ENCODE assay signal across 9 cellular contexts in genomic region chrX:10112510-10112909, GRCh38. TPM values are rescaled to one million over a fixed set of nuclear protein-coding genes. Genes with fewer than 3 reads are reported as not detected.
DNase-seq lines count a peak whose midpoint lies in the region; ATAC-seq lines count a peak whose summit lies in the region.
"Had no signal": no experiment of that assay in that cellular context is flagged by ENCODE, and none has a peak within 500 bp of the region (broad histone marks: within the 10 kb centered on the region; RNA-seq: fewer than 3 reads in every experiment).

No MANE protein-coding gene starts in this region.

- H3K4me1 Mint-ChIP-seq in activated naive CD4-positive, alpha-beta T cell treated with anti-CD3 and anti-CD28 coated beads, Interleukin-2, amount 10 ng/mL, durations not matched to agents 7 days and 5 days, result peaks cover 52% of the 10 kb centered on the region
- H3K4me1 Mint-ChIP-seq in T-helper 1 cell treated with Interleukin-12 subunit alpha and Interleukin-12 subunit beta and Interleukin-4 antibody, amounts not matched to agents 30 μg/mL and 1 μg/mL, for 36 hours (ENCODE audit: low read depth), result peaks cover 30% of the 10 kb centered on the region
- peaks cover 52% of the 10 kb centered on the region for H3K4me1 Mint-ChIP-seq in stimulated activated memory B cell treated with anti-CD40 and anti-IgM and Interleukin-4, amounts not matched to agents 10 μg/mL and 1 μg/mL and 100 μg/mL, for 72 hours

- no peak for ATAC-seq in activated naive CD4-positive, alpha-beta T cell treated with anti-CD3 and anti-CD28 coated beads, Interleukin-2, amount 50 U/mL, for 72 hours
- ATAC-seq in HG02678 (IDR thresholded peaks at IDR 0.05; ENCODE audit: unreplicated experiment) (peak; percentile 45), GM21825 (IDR thresholded peaks at IDR 0.05; ENCODE audit: unreplicated experiment) (no peak)
- ATAC-seq in stimulated activated memory B cell treated with anti-CD40 and anti-IgM and Interleukin-4, amounts not matched to agents 10 μg/mL and 1 μg/mL and 100 μg/mL, for 72 hours, result peak; percentile 32

- H3K36me3 Mint-ChIP-seq in activated naive CD4-positive, alpha-beta T cell treated with anti-CD3 and anti-CD28 coated beads, Interleukin-2, amount 10 ng/mL, durations not matched to agents 7 days and 5 days, result peaks cover 41% of the 10 kb centered on the region
- peaks cover 7 to 12% of the 10 kb centered on the region in 2 donors for H3K36me3 Mint-ChIP-seq in activated naive CD4-positive, alpha-beta T cell treated with anti-CD3 and anti-CD28 coated beads, Interleukin-2, amount 50 U/mL, for 72 hours
- H3K36me3 Mint-ChIP-seq in T-helper 1 cell treated with Interleukin-12 subunit alpha and Interleukin-12 subunit beta and Interleukin-4 antibody, amounts not matched to agents 30 μg/mL and 1 μg/mL, for 36 hours (ENCODE audit: low read depth), result peaks cover 28% of the 10 kb centered on the region
- peaks cover 26% of the 10 kb centered on the region for H3K36me3 Mint-ChIP-seq in stimulated activated memory B cell treated with anti-CD40 and anti-IgM and Interleukin-4, amounts not matched to agents 10 μg/mL and 1 μg/mL and 100 μg/mL, for 72 hours

- H3K27me3 Mint-ChIP-seq in activated naive CD4-positive, alpha-beta T cell treated with anti-CD3 and anti-CD28 coated beads, Interleukin-2, amount 10 ng/mL, durations not matched to agents 7 days and 5 days, result no peaks in the 10 kb centered on the region
- H3K27me3 Mint-ChIP-seq in T-helper 1 cell treated with Interleukin-12 subunit alpha and Interleukin-12 subunit beta and Interleukin-4 antibody, amounts not matched to agents 30 μg/mL and 1 μg/mL, for 36 hours (ENCODE audit: low read depth), result no peaks in the 10 kb centered on the region
- no peaks in the 10 kb centered on the region for H3K27me3 Mint-ChIP-seq in stimulated activated memory B cell treated with anti-CD40 and anti-IgM and Interleukin-4, amounts not matched to agents 10 μg/mL and 1 μg/mL and 100 μg/mL, for 72 hours

- CTCF ChIA-PET in activated naive CD4-positive, alpha-beta T cell treated with anti-CD3 and anti-CD28 coated beads, Interleukin-2, amount 10 ng/mL, durations not matched to agents 7 days and 5 days (lab: Charles Lee), result interaction anchor here (0.7 to 2.8 kb wide), 4 partner anchors 29 to 117 kb away, joined by 3 to 12 read pairs (median 7); no protein-coding TSS in a partner anchor

- H3K4me3 Mint-ChIP-seq in activated naive CD4-positive, alpha-beta T cell treated with anti-CD3 and anti-CD28 coated beads, Interleukin-2, amount 10 ng/mL, durations not matched to agents 7 days and 5 days, result no peak overlapping the region
- H3K4me3 Mint-ChIP-seq in T-helper 1 cell treated with Interleukin-12 subunit alpha and Interleukin-12 subunit beta and Interleukin-4 antibody, amounts not matched to agents 30 μg/mL and 1 μg/mL, for 36 hours, result peak overlapping the region; percentile 52
- peak overlapping the region; percentile 65 for H3K4me3 Mint-ChIP-seq in stimulated activated memory B cell treated with anti-CD40 and anti-IgM and Interleukin-4, amounts not matched to agents 10 μg/mL and 1 μg/mL and 100 μg/mL, for 72 hours

- H3K27ac Mint-ChIP-seq in activated naive CD4-positive, alpha-beta T cell treated with anti-CD3 and anti-CD28 coated beads, Interleukin-2, amount 10 ng/mL, durations not matched to agents 7 days and 5 days, result peak overlapping the region; percentile 46
- no peak overlapping the region for H3K27ac Mint-ChIP-seq in activated naive CD4-positive, alpha-beta T cell treated with anti-CD3 and anti-CD28 coated beads, Interleukin-2, amount 50 U/mL, for 72 hours
- peak overlapping the region; percentile 67 for H3K27ac Mint-ChIP-seq in T-helper 1 cell treated with Interleukin-12 subunit alpha and Interleukin-12 subunit beta and Interleukin-4 antibody, amounts not matched to agents 30 μg/mL and 1 μg/mL, for 36 hours
- peak overlapping the region; percentile 93 for H3K27ac Mint-ChIP-seq in stimulated activated memory B cell treated with anti-CD40 and anti-IgM and Interleukin-4, amounts not matched to agents 10 μg/mL and 1 μg/mL and 100 μg/mL, for 72 hours

- no peak for DNase-seq in activated naive CD4-positive, alpha-beta T cell treated with anti-CD3 and anti-CD28 coated beads, Interleukin-2, amount 10 ng/mL, durations not matched to agents 7 days and 5 days
- DNase-seq in activated naive CD4-positive, alpha-beta T cell treated with anti-CD3 and anti-CD28 coated beads, Interleukin-2, amount 50 U/mL, for 72 hours (ENCODE audit: low spot score in 2 of 2), result no peak
- DNase-seq in ecto neural progenitor cell (ENCODE audit: low spot score), result no peak
- no peak for DNase-seq in cerebellar nuclear complex (lab: John Stamatoyannopoulos, UW)
- DNase-seq: left colon had no signal

- peaks cover 2% of the 10 kb centered on the region for H3K9me3 Mint-ChIP-seq in activated naive CD4-positive, alpha-beta T cell treated with anti-CD3 and anti-CD28 coated beads, Interleukin-2, amount 10 ng/mL, durations not matched to agents 7 days and 5 days
- H3K9me3 Mint-ChIP-seq in activated naive CD4-positive, alpha-beta T cell treated with anti-CD3 and anti-CD28 coated beads, Interleukin-2, amount 50 U/mL, for 72 hours, result no peaks in the 10 kb centered on the region
- no peaks in the 10 kb centered on the region for H3K9me3 Mint-ChIP-seq in T-helper 1 cell treated with Interleukin-12 subunit alpha and Interleukin-12 subunit beta and Interleukin-4 antibody, amounts not matched to agents 30 μg/mL and 1 μg/mL, for 36 hours
- H3K9me3 Mint-ChIP-seq in stimulated activated memory B cell treated with anti-CD40 and anti-IgM and Interleukin-4, amounts not matched to agents 10 μg/mL and 1 μg/mL and 100 μg/mL, for 72 hours, result no peaks in the 10 kb centered on the region

RNA-seq across cellular contexts. Expression of gene CLCN4, which starts 44.3 kb away (rescaled TPM):
- not detected for total RNA-seq in activated naive CD4-positive, alpha-beta T cell treated with anti-CD3 and anti-CD28 coated beads, Interleukin-2, amount 50 U/mL, for 72 hours

Comparison
In these comparisons a context has a peak if more than half of its experiments do, and no peak if none do; other contexts are left out.
1. H3K27ac Mint-ChIP-seq: peak in activated naive CD4-positive, alpha-beta T cell treated with anti-CD3 and anti-CD28 coated beads, Interleukin-2, amount 10 ng/mL, durations not matched to agents 7 days and 5 days (single experiment), T-helper 1 cell treated with Interleukin-12 subunit alpha and Interleukin-12 subunit beta and Interleukin-4 antibody, amounts not matched to agents 30 μg/mL and 1 μg/mL, for 36 hours (single experiment) and stimulated activated memory B cell treated with anti-CD40 and anti-IgM and Interleukin-4, amounts not matched to agents 10 μg/mL and 1 μg/mL and 100 μg/mL, for 72 hours (single experiment); none in activated naive CD4-positive, alpha-beta T cell treated with anti-CD3 and anti-CD28 coated beads, Interleukin-2, amount 50 U/mL, for 72 hours (0 of 2).
2. ATAC-seq: peak in HG02678 (single experiment) and stimulated activated memory B cell treated with anti-CD40 and anti-IgM and Interleukin-4, amounts not matched to agents 10 μg/mL and 1 μg/mL and 100 μg/mL, for 72 hours (single experiment); none in activated naive CD4-positive, alpha-beta T cell treated with anti-CD3 and anti-CD28 coated beads, Interleukin-2, amount 50 U/mL, for 72 hours (0 of 2) and GM21825 (single experiment).